Comparison of ENCODE assay signal across 9 cellular contexts in the genomic region with DNA sequence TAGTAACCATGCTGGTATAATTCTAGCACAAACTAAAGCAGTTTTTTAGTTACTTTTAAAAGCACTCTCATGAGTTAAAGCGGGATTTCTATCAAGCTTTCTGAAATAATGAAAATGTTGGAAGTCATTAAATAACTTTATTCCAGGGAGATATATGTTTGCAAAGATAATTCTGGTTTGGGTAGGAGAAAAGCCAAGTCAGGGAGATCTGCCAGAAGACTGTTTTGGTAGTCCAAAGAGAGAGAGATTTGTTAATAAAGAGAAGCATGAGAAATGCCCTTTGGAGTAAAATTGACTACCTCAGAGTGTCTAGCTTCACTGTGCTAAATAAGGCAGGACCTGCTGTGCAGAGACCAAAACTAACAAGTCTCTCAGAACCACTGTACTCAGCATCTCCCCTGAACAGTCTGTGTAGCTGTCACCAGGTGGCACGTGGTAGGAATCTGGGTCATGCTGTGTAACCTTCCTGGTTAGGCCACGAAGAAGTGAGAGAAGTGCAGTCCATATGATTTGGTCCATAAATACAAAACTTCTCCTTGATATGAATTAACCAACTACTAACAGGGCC. TPM values are rescaled to one million over a fixed set of nuclear protein-coding genes. Genes with fewer than 3 reads are reported as not detected.
DNase-seq lines count a peak whose midpoint lies in the region; ATAC-seq, FAIRE-seq and TF ChIP-seq lines count a peak whose summit lies in the region.
"Had no signal": no experiment of that assay in that cellular context is flagged by ENCODE, and none has a peak within 500 bp of the region (broad histone marks: within the 10 kb centered on the region; RNA-seq: fewer than 3 reads in every experiment).

No MANE protein-coding gene starts in this region.

- H3K4me3 Mint-ChIP-seq in chondrocyte (ENCODE audit: unreplicated experiment) = peak overlapping the region; percentile 45
- H3K4me3 Mint-ChIP-seq in naive thymus-derived CD8-positive, alpha-beta T cell = no peak overlapping the region
- H3K4me3 Mint-ChIP-seq: activated naive CD8-positive, alpha-beta T cell had no signal

- H3K4me1 ChIP-seq in kidney (ENCODE audit: control insufficient read depth in 1 of 2, insufficient read depth in 1 of 2, low read depth in 1 of 2, low read length in 2 of 2) = peaks cover 6% of the 10 kb centered on the region in 2 donors

- no peak overlapping the region for H3K9ac ChIP-seq in kidney (ENCODE audit: low read length in 2 of 2)

- DNase-seq in NCI-H510A treated with DMSO at 0.1 percent for 48 hours (lab: John Stamatoyannopoulos, UW) (peak; percentile 5), NCI-H510A (lab: John Stamatoyannopoulos, UW) (no peak), RPMI8226 (peak; percentile 93), chondrocyte (ENCODE audit: low spot score) (no peak), lower leg skin (ENCODE audit: low spot score in 2 of 2) (no peak), kidney (no peak)
- peak in 1 of 10 donors; percentile 1 for DNase-seq in naive thymus-derived CD8-positive, alpha-beta T cell

- no peaks in the 10 kb centered on the region for H3K9me3 ChIP-seq in kidney (ENCODE audit: control insufficient read depth in 1 of 2, low read length in 2 of 2)

- H3K4me1 Mint-ChIP-seq in chondrocyte (ENCODE audit: low read depth) = peaks cover 25% of the 10 kb centered on the region
- peaks cover 5 to 14% (median 11%) of the 10 kb centered on the region in 4 donors for H3K4me1 Mint-ChIP-seq in naive thymus-derived CD8-positive, alpha-beta T cell

- peak overlapping the region; percentile 88 for H3K27ac Mint-ChIP-seq in chondrocyte (ENCODE audit: unreplicated experiment)
- peak overlapping the region in 6 of 10 donors; percentile 9 to 57 (median 25) for H3K27ac Mint-ChIP-seq in naive thymus-derived CD8-positive, alpha-beta T cell
- H3K27ac Mint-ChIP-seq: activated naive CD8-positive, alpha-beta T cell had no signal

- WGBS in lower leg skin, 2 donors = 46 to 51% methylated on average over 3 of the region's 3 CpGs

- H3K27ac ChIP-seq in kidney (ENCODE audit: low read depth in 2 of 2, low read length in 2 of 2) = peak overlapping the region in 1 of 2 donors; percentile 54

- peak; percentile 93 for ATAC-seq in HG02571 (IDR thresholded peaks at IDR 0.05; ENCODE audit: unreplicated experiment)
- ATAC-seq in naive thymus-derived CD8-positive, alpha-beta T cell = peak in 1 of 2 donors; percentile 63

- no peaks in the 10 kb centered on the region for H3K27me3 Mint-ChIP-seq in chondrocyte (ENCODE audit: low read depth)
- peaks cover 0 to 6% (median 0%) of the 10 kb centered on the region in 5 donors for H3K27me3 Mint-ChIP-seq in naive thymus-derived CD8-positive, alpha-beta T cell
- H3K27me3 Mint-ChIP-seq: activated naive CD8-positive, alpha-beta T cell had no signal

- H3K36me3 ChIP-seq in kidney (ENCODE audit: control insufficient read depth in 1 of 2, insufficient read depth in 2 of 2, low read length in 2 of 2) = no peaks in the 10 kb centered on the region

- no peak for TF ChIP-seq POLR2A in lower leg skin (IDR thresholded peaks at IDR 0.05)

- H3K4me3 ChIP-seq in lower leg skin (ENCODE audit: low read depth, poor library complexity, severe bottlenecking) (no peak overlapping the region), kidney (ENCODE audit: low read length in 2 of 2) (peak overlapping the region in 1 of 2 donors; percentile 16)

- no peak for FAIRE-seq in kidney (lab: Jason Lieb, UNC)

- no peaks in the 10 kb centered on the region for H3K9me3 Mint-ChIP-seq in chondrocyte (ENCODE audit: low read depth)
- H3K9me3 Mint-ChIP-seq in naive thymus-derived CD8-positive, alpha-beta T cell = no peaks in the 10 kb centered on the region

- no peak for TF ChIP-seq CTCF in chondrocyte (IDR thresholded peaks at IDR 0.05)
- no peak for TF ChIP-seq CTCF in lower leg skin (IDR thresholded peaks at IDR 0.05)
- no peak for TF ChIP-seq CTCF in kidney (IDR thresholded peaks at IDR 0.05; ENCODE audit: borderline replicate concordance, extremely low read depth, insufficient read depth)

- no peaks in the 10 kb centered on the region for H3K36me3 Mint-ChIP-seq in chondrocyte (ENCODE audit: low read depth)
- H3K36me3 Mint-ChIP-seq in naive thymus-derived CD8-positive, alpha-beta T cell = no peaks in the 10 kb centered on the region
- H3K36me3 Mint-ChIP-seq: activated naive CD8-positive, alpha-beta T cell had no signal

- POLR2A ChIA-PET in naive thymus-derived CD8-positive, alpha-beta T cell (lab: Charles Lee) = interaction anchor here (0.6 kb wide), 1 partner anchor 25 kb away, joined by 3 read pairs; no protein-coding TSS in a partner anchor

- intact Hi-C loops in lower leg skin (cut with DNase I; ENCODE audit: low total_unique reads) (no loop called here), kidney (cut with DNase I) (no loop called here)

RNA-seq across cellular contexts. Expression of a gene that starts 31.6 kb away (rescaled TPM):
- 2.8 to 3.9 TPM (median 3.8 TPM) in 3 replicates for total RNA-seq in chondrocyte
- not detected for total RNA-seq in naive thymus-derived CD8-positive, alpha-beta T cell
- 1 to 10 TPM in 1 of 3 donors, under 1 TPM in 1, not detected in 1; 0.16 to 1.2 TPM for polyA plus RNA-seq in naive thymus-derived CD8-positive, alpha-beta T cell
- total RNA-seq in lower leg skin = 1 to 10 TPM; 1.6 to 4.1 (median 2.6) TPM
- total RNA-seq in kidney = 5.4 TPM
- 4.2 TPM for polyA plus RNA-seq in kidney (ENCODE audit: insufficient read depth, low read depth, low replicate concordance)

RNA-seq across cellular contexts. Expression of a gene that starts 35.1 kb away (rescaled TPM):
- 39.8 to 46.0 TPM (median 40.9 TPM) in 3 replicates for total RNA-seq in chondrocyte
- 10 to 100 TPM; 47.7 to 51.2 TPM for total RNA-seq in naive thymus-derived CD8-positive, alpha-beta T cell
- 10 to 100 TPM; 15.1 to 17.5 (median 16.9) TPM for polyA plus RNA-seq in naive thymus-derived CD8-positive, alpha-beta T cell
- total RNA-seq in lower leg skin = 10 to 100 TPM; 32.1 to 37.7 (median 34.4) TPM
- 49.9 TPM for total RNA-seq in kidney
- 7.8 TPM for polyA plus RNA-seq in kidney (ENCODE audit: insufficient read depth, low read depth, low replicate concordance)

Comparison
In these comparisons a context has a peak if more than half of its experiments do, and no peak if none do; other contexts are left out.
1. DNase-seq: peak in NCI-H510A treated with DMSO at 0.1 percent for 48 hours (single experiment) and RPMI8226 (single experiment); none in NCI-H510A (single experiment), chondrocyte (single experiment), lower leg skin (0 of 2) and kidney (single experiment).